Comparison of ENCODE assay signal across 1 cellular context in genomic region chr10:132826524-132827422, GRCh38.
TF ChIP-seq lines count a peak whose summit lies in the region.

No MANE protein-coding gene starts in this region.

TF ChIP-seq in H1, 55 proteins besides CTCF, POLR2A, EP300 and RAD21:
- no peak for TF ChIP-seq MAX (IDR thresholded peaks at IDR 0.05)
- 0 out of 2 replicates have a peak, but pooled peaks have one; percentile 62 for TF ChIP-seq FOSL1 (IDR thresholded peaks at IDR 0.05; ENCODE audit: insufficient read depth, low read depth, low read length)
- TF ChIP-seq EGR1 (IDR thresholded peaks at IDR 0.05; ENCODE audit: borderline replicate concordance, low read depth, low read length), result peak; percentile 61; the same call in 1 of the 2 replicates
TF ChIP-seq in H1: peak in this region for 2.
